In genomic region chr12:124904306-124905098, GRCh38 we compare ENCODE assay signal across 1 cellular context.
TF ChIP-seq lines count a peak whose summit lies in the region.

No MANE protein-coding gene starts in this region.

TF ChIP-seq in K562, 482 proteins besides CTCF, POLR2A, EP300 and RAD21 (continued from another document and continues in another):
- peak; percentile 5 for TF ChIP-seq PRDM10 (IDR thresholded peaks at IDR 0.05; ENCODE audit: partially characterized antibody)
- no peak; the same call in 1 of the 2 replicates for TF ChIP-seq HSF4 (CRISPR knock-in tag; IDR thresholded peaks at IDR 0.05; ENCODE audit: borderline replicate concordance)
- 0 out of 4 replicates have a peak, but pooled peaks of 1 of the 2 experiments have one; percentile 73 for TF ChIP-seq TEAD1 (CRISPR knock-in tag; IDR thresholded peaks at IDR 0.05)
- TF ChIP-seq CREM (IDR thresholded peaks at IDR 0.05; ENCODE audit: low read depth) = peak; percentile 85
- TF ChIP-seq ZNF133 (CRISPR knock-in tag; IDR thresholded peaks at IDR 0.05) = no peak
- TF ChIP-seq C11orf30 (IDR thresholded peaks at IDR 0.05; ENCODE audit: low read depth) = peak; percentile 91
- peak in 1 of 2 experiments; percentile 69; a peak in 2 of 4 replicates for TF ChIP-seq ZNF639 (CRISPR knock-in tag; conservative IDR thresholded peaks at IDR 0.05 in 1 of 2, IDR thresholded peaks at IDR 0.05 in 1 of 2)
- TF ChIP-seq USF1 (CRISPR knock-in tag; IDR thresholded peaks at IDR 0.05) = peak; percentile 86
- no peak for TF ChIP-seq SMAD1 (IDR thresholded peaks at IDR 0.05; ENCODE audit: low read depth, low read length, partially characterized antibody)
- TF ChIP-seq KDM5B (IDR thresholded peaks at IDR 0.05; ENCODE audit: insufficient replicate concordance, low read depth, low read length) = peak; percentile 60
- peak; percentile 82 to 90 for TF ChIP-seq MAZ (CRISPR knock-in tag; conservative IDR thresholded peaks at IDR 0.05 in 1 of 2, IDR thresholded peaks at IDR 0.05 in 1 of 2)
- no peak for TF ChIP-seq THAP7 (CRISPR knock-in tag; IDR thresholded peaks at IDR 0.05)
- no peak for TF ChIP-seq ZNF717 (CRISPR knock-in tag; IDR thresholded peaks at IDR 0.05)
- 0 out of 2 replicates have a peak, but pooled peaks have one; percentile 69 for TF ChIP-seq ZHX1 (conservative IDR thresholded peaks at IDR 0.05; ENCODE audit: low read length)
- peak; percentile 84 for TF ChIP-seq TOE1 (IDR thresholded peaks at IDR 0.05; ENCODE audit: borderline replicate concordance)
- TF ChIP-seq TOE1 (CRISPR knock-in tag; IDR thresholded peaks at IDR 0.05; ENCODE audit: borderline replicate concordance, low read depth) = no peak
- TF ChIP-seq ATF4 (CRISPR knock-in tag; IDR thresholded peaks at IDR 0.05) = 0 out of 2 replicates have a peak, but pooled peaks have one; percentile 14
- TF ChIP-seq ETS1 (conservative IDR thresholded peaks at IDR 0.05; ENCODE audit: control insufficient read depth, low read depth, low read length) = 0 out of 2 replicates have a peak, but pooled peaks have one; percentile 42
- no peak for TF ChIP-seq ZFP30 (CRISPR knock-in tag; IDR thresholded peaks at IDR 0.05; ENCODE audit: borderline replicate concordance)
- TF ChIP-seq NR4A1 (CRISPR knock-in tag; IDR thresholded peaks at IDR 0.05) = peak; percentile 65; the same call in 1 of the 2 replicates
- peak; percentile 87 for TF ChIP-seq NR4A1 (tag; IDR thresholded peaks at IDR 0.05)
- peak; percentile 100 for TF ChIP-seq L3MBTL2 (IDR thresholded peaks at IDR 0.05)
- peak; percentile 78; the same call in 1 of the 2 replicates for TF ChIP-seq ZNF311 (CRISPR knock-in tag; IDR thresholded peaks at IDR 0.05)
- TF ChIP-seq ILK (tag; IDR thresholded peaks at IDR 0.05; ENCODE audit: borderline replicate concordance, low read depth) = no peak
- peak; percentile 87 for TF ChIP-seq TFAP4 (CRISPR knock-in tag; IDR thresholded peaks at IDR 0.05; ENCODE audit: borderline replicate concordance)
- TF ChIP-seq ZNF449 (CRISPR knock-in tag; IDR thresholded peaks at IDR 0.05) = peak; percentile 9; the same call in 1 of the 2 replicates
- TF ChIP-seq KDM1A (IDR thresholded peaks at IDR 0.05) = peak; percentile 81 to 82
- TF ChIP-seq MEIS2 (IDR thresholded peaks at IDR 0.05; ENCODE audit: partially characterized antibody) = peak; percentile 36
- peak; percentile 62 for TF ChIP-seq GMEB1 (CRISPR knock-in tag; IDR thresholded peaks at IDR 0.05)
- TF ChIP-seq ATF6 (CRISPR knock-in tag; IDR thresholded peaks at IDR 0.05) = peak; percentile 98
- TF ChIP-seq FOXK1 (CRISPR knock-in tag; IDR thresholded peaks at IDR 0.05; ENCODE audit: borderline replicate concordance) = no peak
- TF ChIP-seq MLX (CRISPR knock-in tag; conservative IDR thresholded peaks at IDR 0.05) = 0 out of 4 replicates have a peak, but pooled peaks of 1 of the 2 experiments have one; percentile 59
- 0 out of 2 replicates have a peak, but pooled peaks have one; percentile 38 for TF ChIP-seq GABPB1 (CRISPR knock-in tag; IDR thresholded peaks at IDR 0.05)
- TF ChIP-seq RCOR1 (IDR thresholded peaks at IDR 0.05; ENCODE audit: borderline replicate concordance in 1 of 2, low read depth in 2 of 2, low read length in 2 of 2) = peak in 1 of 2 experiments; percentile 90; a peak in 2 of 4 replicates
- TF ChIP-seq ATF2 (CRISPR knock-in tag; IDR thresholded peaks at IDR 0.05) = no peak
